ENCODE assay signal across 9 cellular contexts in the genomic region with DNA sequence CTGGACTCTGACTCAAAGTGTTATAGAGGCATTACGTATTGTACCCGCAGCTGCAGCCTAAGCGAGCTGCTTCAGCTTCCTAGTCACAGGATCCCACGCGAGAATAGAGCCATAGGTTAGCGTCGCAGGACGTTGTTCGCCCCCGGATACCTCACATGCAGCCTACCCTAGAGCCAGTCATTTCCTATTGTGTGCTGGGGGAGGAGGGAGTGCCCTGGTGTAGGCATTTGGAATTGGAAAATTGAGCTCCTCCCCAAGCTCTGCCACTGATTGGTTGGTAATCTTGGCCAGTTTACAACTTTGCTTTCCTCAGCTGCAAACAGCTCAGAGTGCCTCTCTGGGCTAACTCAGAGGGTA. TPM values are rescaled to one million over a fixed set of nuclear protein-coding genes. Genes with fewer than 3 reads are reported as not detected.
DNase-seq lines count a peak whose midpoint lies in the region; ATAC-seq and FAIRE-seq lines count a peak whose summit lies in the region.
"Had no signal": no experiment of that assay in that cellular context is flagged by ENCODE, and none has a peak within 500 bp of the region (broad histone marks: within the 10 kb centered on the region; RNA-seq: fewer than 3 reads in every experiment).

No MANE protein-coding gene starts in this region.

- H3K27me3 ChIP-seq in iPS-18a (ENCODE audit: control insufficient read depth, insufficient read depth, low read length) (no peaks in the 10 kb centered on the region), small intestine (ENCODE audit: control insufficient read depth in 2 of 2, insufficient read depth in 2 of 2, low read length in 2 of 2) (no peaks in the 10 kb centered on the region)

- peak overlapping the region; percentile 64 for H3K27ac ChIP-seq in iPS-18a (ENCODE audit: low read length)
- H3K27ac ChIP-seq in small intestine (ENCODE audit: low read depth in 1 of 2, low read length in 1 of 2) = peak overlapping the region; percentile 59 to 85

- peaks cover 3% of the 10 kb centered on the region for H3K4me1 ChIP-seq in iPS-18a (ENCODE audit: control insufficient read depth, low read depth, low read length)
- H3K4me1 ChIP-seq in small intestine (ENCODE audit: control insufficient read depth in 2 of 2, insufficient read depth in 1 of 2, low read depth in 1 of 2, low read length in 1 of 2) = peaks cover 0 to 2% of the 10 kb centered on the region in 2 donors

- FAIRE-seq in small intestine (lab: Jason Lieb, UNC) = no peak
- FAIRE-seq: colon had no signal

- WGBS in small intestine, 3 donors = 32 to 45% (median 34%) methylated on average over 10 of the region's 10 CpGs

- H3K36me3 ChIP-seq in iPS-18a (ENCODE audit: control insufficient read depth, low read depth, low read length) = peaks cover 4% of the 10 kb centered on the region
- no peaks in the 10 kb centered on the region for H3K36me3 ChIP-seq in small intestine (ENCODE audit: control insufficient read depth in 2 of 2, insufficient read depth in 2 of 2, low read length in 2 of 2)

- H3K9ac ChIP-seq in iPS-18a (ENCODE audit: low read length) = peak overlapping the region; percentile 82

- H3K4me3 ChIP-seq in iPS-18a (ENCODE audit: low read length) (peak overlapping the region; percentile 95), small intestine (ENCODE audit: low read depth in 1 of 2, low read length in 2 of 2) (peak overlapping the region in 1 of 2 donors; percentile 58)

- H3K9me3 ChIP-seq in iPS-18a (ENCODE audit: control insufficient read depth, low read depth, low read length) (peaks cover 6% of the 10 kb centered on the region), small intestine (ENCODE audit: control insufficient read depth, low read depth) (no peaks in the 10 kb centered on the region)

- ATAC-seq in HG02678 (IDR thresholded peaks at IDR 0.05; ENCODE audit: unreplicated experiment) = peak; percentile 16

- DNase-seq in GM04503 (ENCODE audit: low read depth) (peak; percentile 44), NOMO-1 treated with DMSO at 0.1 percent for 48 hours (lab: John Stamatoyannopoulos, UW; ENCODE audit: unreplicated experiment) (peak; percentile 10), astrocyte of the hippocampus (ENCODE audit: low read depth, low spot score) (peak; percentile 75), small intestine (peak; percentile 71), HuH-7.5 (ENCODE audit: low spot score) (no peak), hippocampal formation (lab: John Stamatoyannopoulos, UW) (no peak)

RNA-seq across cellular contexts. Expression of a gene that starts 0.5 kb away (rescaled TPM):
- 100 to 1,000 TPM in 1 of 3 donors, 10 to 100 TPM in 2; 51.2 to 102 (median 69.2) TPM for polyA plus RNA-seq in small intestine

RNA-seq across cellular contexts. Expression of a gene that starts 0.7 kb away (rescaled TPM):
- under 1 TPM; 0.45 to 0.95 (median 0.81) TPM for polyA plus RNA-seq in small intestine

RNA-seq across cellular contexts. Expression of a gene that starts 43.0 kb away (rescaled TPM):
- polyA plus RNA-seq in small intestine = 1 to 10 TPM; 3.0 to 4.9 (median 4.5) TPM

RNA-seq across cellular contexts. Expression of a gene that starts 43.2 kb away (rescaled TPM):
- polyA plus RNA-seq in small intestine = 10 to 100 TPM in 2 of 3 donors, 1 to 10 TPM in 1; 7.2 to 12.4 (median 11.4) TPM

RNA-seq across cellular contexts. Expression of a gene that starts 51.3 kb away (rescaled TPM):
- not detected for polyA plus RNA-seq in small intestine

Comparison
In these comparisons a context has a peak if more than half of its experiments do, and no peak if none do; other contexts are left out.
1. DNase-seq: peak in GM04503 (single experiment), NOMO-1 treated with DMSO at 0.1 percent for 48 hours (single experiment), astrocyte of the hippocampus (single experiment) and small intestine (single experiment); none in HuH-7.5 (single experiment) and hippocampal formation (0 of 2).